Comparison of ENCODE assay signal across 17 cellular contexts in the genomic region with DNA sequence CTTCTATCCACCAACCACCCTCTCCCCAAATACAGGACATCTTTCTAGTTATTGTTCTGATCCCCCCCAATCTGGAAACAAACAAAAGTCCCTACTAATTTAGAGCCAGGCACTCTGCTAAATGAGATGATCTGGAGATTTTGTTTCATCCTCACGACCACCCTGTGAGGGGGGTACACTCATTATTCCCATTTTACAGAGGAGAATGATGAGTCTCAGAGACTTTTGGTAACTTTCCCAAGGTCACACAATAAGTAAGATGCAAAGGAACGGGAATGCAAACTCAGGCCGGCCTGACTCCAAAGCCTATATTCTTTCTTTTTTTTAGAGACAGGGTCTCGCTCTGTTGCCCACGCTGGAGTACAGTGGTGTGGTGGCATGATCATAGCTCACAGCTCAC. TPM values are rescaled to one million over a fixed set of nuclear protein-coding genes. Genes with fewer than 3 reads are reported as not detected.
A peak's percentile ranks its signal among the peaks of the same experiment; 100 is the strongest.
DNase-seq lines count a peak whose midpoint lies in the region; ATAC-seq, FAIRE-seq and TF ChIP-seq lines count a peak whose summit lies in the region.
"Had no signal": no experiment of that assay in that cellular context is flagged by ENCODE, and none has a peak within 500 bp of the region (broad histone marks: within the 10 kb centered on the region; RNA-seq: fewer than 3 reads in every experiment).

No MANE protein-coding gene starts in this region.

- H3K9me3 ChIP-seq in left ventricle myocardium inferior (replicated peaks) (no peaks in the 10 kb centered on the region), H1 (ENCODE audit: insufficient read depth in 2 of 2, low read depth in 1 of 2, low read length in 1 of 2) (no peaks in the 10 kb centered on the region), upper lobe of left lung (no peaks in the 10 kb centered on the region)

- peak overlapping the region; percentile 4 for H3K4me3 Mint-ChIP-seq in osteocyte (ENCODE audit: unreplicated experiment)
- H3K4me3 Mint-ChIP-seq: activated CD4-positive, alpha-beta T cell treated with anti-CD3 and anti-CD28 coated beads for 36 hours had no signal

- H2AK5ac ChIP-seq in H1 (ENCODE audit: low read depth, low read length), result peak overlapping the region; percentile 82; the same call in 1 of the 2 replicates

- H3K4me3 ChIP-seq in left ventricle myocardium inferior (peak overlapping the region; percentile 69), H1 (ENCODE audit: extremely low read depth in 1 of 4, insufficient read depth in 2 of 4, low read depth in 3 of 4, low read length in 4 of 4) (no peak overlapping the region), upper lobe of left lung (no peak overlapping the region)

- TF ChIP-seq CTCF in left ventricle myocardium inferior (IDR thresholded peaks at IDR 0.05; ENCODE audit: borderline replicate concordance) (no peak), H1 (IDR thresholded peaks at IDR 0.05; ENCODE audit: control extremely low read depth in 1 of 3, insufficient read depth in 1 of 3, low read depth in 1 of 3, low read length in 3 of 3) (no peak), osteocyte (IDR thresholded peaks at IDR 0.05) (no peak), upper lobe of left lung (IDR thresholded peaks at IDR 0.05) (no peak)

- H3K4me1 ChIP-seq in left ventricle myocardium inferior, result peaks cover 75% of the 10 kb centered on the region
- peaks cover 0 to 14% (median 8%) of the 10 kb centered on the region in 4 experiments; a peak in 6 of 7 replicates for H3K4me1 ChIP-seq in H1 (replicated peaks in 1 of 4; ENCODE audit: control insufficient read depth in 3 of 4, insufficient read depth in 4 of 4, low read length in 3 of 4)
- H3K4me1 ChIP-seq in upper lobe of left lung, result peaks cover 11 to 17% (median 15%) of the 10 kb centered on the region in 4 donors

- no peak overlapping the region for H3K18ac ChIP-seq in H1 (ENCODE audit: extremely low read depth, low read length)

- H3K27ac Mint-ChIP-seq in osteocyte (ENCODE audit: unreplicated experiment), result peak overlapping the region; percentile 88
- H3K27ac Mint-ChIP-seq: activated CD4-positive, alpha-beta T cell treated with anti-CD3 and anti-CD28 coated beads for 36 hours; activated T-helper 2 cell treated with anti-CD3 and anti-CD28 coated beads, Interferon-gamma antibody, Interleukin-2, Interleukin-4, amounts not matched to agents 10 μg/mL and 5 μg/mL and 100 μg/mL, durations not matched to agents 14 hours and 24 hours and 36 hours had no signal

- H3K4me1 Mint-ChIP-seq in osteocyte (ENCODE audit: unreplicated experiment), result peaks cover 92% of the 10 kb centered on the region
- H3K4me1 Mint-ChIP-seq: activated CD4-positive, alpha-beta T cell treated with anti-CD3 and anti-CD28 coated beads for 36 hours had no signal

- no peak overlapping the region for H3K4ac ChIP-seq in H1 (replicated peaks; ENCODE audit: insufficient read length, low read depth, low read length)

- DNase-seq in left ventricle myocardium inferior (no peak), left ventricle myocardium superior (no peak), H1 (ENCODE audit: low read depth in 1 of 2, low spot score in 2 of 2) (no peak), osteocyte (ENCODE audit: extremely low spot score, unreplicated experiment) (no peak), upper lobe of left lung (no peak), NCI-H526 (lab: John Stamatoyannopoulos, UW) (no peak), glomerular visceral epithelial cell (ENCODE audit: extremely low spot score) (no peak)
- DNase-seq: activated CD4-positive, alpha-beta T cell treated with anti-CD3 and anti-CD28 coated beads for 36 hours; cerebellar nuclear complex; NCI-H1436 treated with DMSO at 0.1 percent for 48 hours; small intestine; stimulated activated CD4-positive, alpha-beta T cell treated with anti-CD3 and anti-CD28 coated beads, Interleukin-4, amount 100 ng/mL, for 4 hours had no signal

- no peaks in the 10 kb centered on the region for H3K9me3 Mint-ChIP-seq in osteocyte (ENCODE audit: unreplicated experiment)
- H3K9me3 Mint-ChIP-seq: activated T-helper 2 cell treated with anti-CD3 and anti-CD28 coated beads, Interferon-gamma antibody, Interleukin-2, Interleukin-4, amounts not matched to agents 10 μg/mL and 5 μg/mL and 100 μg/mL, durations not matched to agents 14 hours and 24 hours and 36 hours had no signal

- H2BK120ac ChIP-seq in H1 (replicated peaks; ENCODE audit: low read depth, low read length), result no peak overlapping the region

- CTCF ChIA-PET in H1 (lab: Charles Lee; ENCODE audit: partially characterized antibody), result interaction anchor here (0.6 to 13.1 kb wide), 11 partner anchors 8 to 77 kb away, joined by 3 to 188 read pairs (median 5); a partner anchor contains a TSS

- no peak overlapping the region for H2AFZ ChIP-seq in H1 (ENCODE audit: low read length)

- H4K91ac ChIP-seq in H1 (replicated peaks; ENCODE audit: insufficient read length, low read length), result no peak overlapping the region

- no peak for TF ChIP-seq EP300 in H1 (IDR thresholded peaks at IDR 0.05; ENCODE audit: borderline replicate concordance in 1 of 2, low read depth in 2 of 2, low read length in 2 of 2)
- TF ChIP-seq EP300 in upper lobe of left lung (IDR thresholded peaks at IDR 0.05), result no peak

- no peak overlapping the region for H2BK15ac ChIP-seq in H1 (ENCODE audit: low read length)

- no peak overlapping the region for H3K14ac ChIP-seq in H1 (ENCODE audit: insufficient read length)

- H2BK12ac ChIP-seq in H1 (ENCODE audit: low read depth, low read length), result no peak overlapping the region

- H3K79me1 ChIP-seq in H1 (ENCODE audit: low read depth, low read length), result no peaks in the 10 kb centered on the region; the same call in 1 of the 2 replicates

- H3K23me2 ChIP-seq in H1 (ENCODE audit: low read depth, low read length), result no peaks in the 10 kb centered on the region

- intact Hi-C loops in left ventricle myocardium inferior (cut with micrococcal nuclease) (no loop called here), left ventricle myocardium superior (cut with micrococcal nuclease) (no loop called here)

- no peak for ATAC-seq in left ventricle myocardium superior
- ATAC-seq in upper lobe of left lung (ENCODE audit: low FRiP score in 2 of 2), result no peak
- no peak for ATAC-seq in GM18873 (IDR thresholded peaks at IDR 0.05; ENCODE audit: low FRiP score, unreplicated experiment)
- ATAC-seq: activated CD4-positive, alpha-beta T cell treated with anti-CD3 and anti-CD28 coated beads for 36 hours; Panc1 had no signal

- H3K56ac ChIP-seq in H1 (replicated peaks; ENCODE audit: insufficient read length, low read depth, low read length), result no peak overlapping the region

- WGBS in H1 (ENCODE audit: extremely low coverage in 1 of 2, insufficient coverage in 1 of 2, insufficient read length in 1 of 2, insufficient replicate concordance in 2 of 2, low coverage in 1 of 2, low lambda C conversion rate in 2 of 2, missing lambda C conversion rate in 1 of 2), 2 experiments, result 95% methylated on average over 5 of the region's 5 CpGs; no CpG with 5 or more reads in 1 of the 2 experiments
- WGBS in upper lobe of left lung, 2 donors, result 81 to 92% methylated on average over 5 of the region's 5 CpGs

- no peak overlapping the region for H4K8ac ChIP-seq in H1 (ENCODE audit: extremely low read depth, insufficient read depth, low read length)

- no peak overlapping the region for H4K5ac ChIP-seq in H1 (ENCODE audit: insufficient read length, low read depth, low read length)

- H3K9ac ChIP-seq in H1 (replicated peaks in 1 of 4; ENCODE audit: extremely low read depth in 1 of 4, low read depth in 3 of 4, low read length in 3 of 4), result no peak overlapping the region

- peaks cover 35% of the 10 kb centered on the region for H3K36me3 Mint-ChIP-seq in osteocyte (ENCODE audit: unreplicated experiment)

- POLR2A ChIA-PET in H1 (lab: Charles Lee; ENCODE audit: partially characterized antibody), result interaction anchor here (1.3 kb wide), 1 partner anchor 24 kb away, joined by 4 read pairs; no protein-coding TSS in a partner anchor

- no peak overlapping the region for H3K23ac ChIP-seq in H1 (ENCODE audit: insufficient read length)

- H4K20me1 ChIP-seq in H1 (replicated peaks in 1 of 2; ENCODE audit: control insufficient read depth in 1 of 2, insufficient read depth in 2 of 2, low read length in 2 of 2), result no peaks in the 10 kb centered on the region

- H3K36me3 ChIP-seq in left ventricle myocardium inferior (no peaks in the 10 kb centered on the region), H1 (ENCODE audit: control insufficient read depth in 2 of 4, insufficient read depth in 4 of 4, low read length in 3 of 4) (no peaks in the 10 kb centered on the region), upper lobe of left lung (no peaks in the 10 kb centered on the region)

- H2BK5ac ChIP-seq in H1 (ENCODE audit: low read depth, low read length), result no peak overlapping the region

- TF ChIP-seq RAD21 in H1 (IDR thresholded peaks at IDR 0.05 in 1 of 2, conservative IDR thresholded peaks at IDR 0.05 in 1 of 2; ENCODE audit: low read depth in 2 of 2, low read length in 2 of 2), result no peak

- H3K4me2 ChIP-seq in H1 (ENCODE audit: insufficient read depth in 1 of 2, low read depth in 2 of 2, low read length in 2 of 2), result no peak overlapping the region

- no peaks in the 10 kb centered on the region for H3K27me3 Mint-ChIP-seq in osteocyte (ENCODE audit: unreplicated experiment)
- H3K27me3 Mint-ChIP-seq: activated CD4-positive, alpha-beta T cell treated with anti-CD3 and anti-CD28 coated beads for 36 hours had no signal

- H3K79me2 ChIP-seq in H1 (ENCODE audit: control insufficient read depth in 1 of 2, insufficient read depth in 2 of 2, low read length in 2 of 2), result no peaks in the 10 kb centered on the region

- TF ChIP-seq POLR2A in H1 (IDR thresholded peaks at IDR 0.05; ENCODE audit: control extremely low read depth in 1 of 2, low read depth in 2 of 2, low read length in 2 of 2), result no peak
- no peak for TF ChIP-seq POLR2A in upper lobe of left lung (IDR thresholded peaks at IDR 0.05)

- no peak overlapping the region for H2BK20ac ChIP-seq in H1 (ENCODE audit: low read length)

- FAIRE-seq in H1 (lab: Jason Lieb, UNC), result no peak
- FAIRE-seq: small intestine had no signal

- H3K27ac ChIP-seq in left ventricle myocardium inferior (replicated peaks), result peak overlapping the region; percentile 89
- no peak overlapping the region for H3K27ac ChIP-seq in H1 (ENCODE audit: low read depth, low read length)
- H3K27ac ChIP-seq in upper lobe of left lung, result peak overlapping the region; percentile 18 to 79 (median 34)

- H3K27me3 ChIP-seq in left ventricle myocardium inferior (ENCODE audit: low read depth) (no peaks in the 10 kb centered on the region), H1 (replicated peaks in 1 of 4; ENCODE audit: control insufficient read depth in 3 of 4, extremely low read depth in 1 of 4, insufficient read depth in 3 of 4, low read length in 3 of 4) (no peaks in the 10 kb centered on the region; a peak in 1 of 7 replicates), upper lobe of left lung (no peaks in the 10 kb centered on the region)

RNA-seq across cellular contexts. Expression of a gene that starts 9.4 kb away (rescaled TPM):
- 39.7 TPM for total RNA-seq in left ventricle myocardium inferior
- 47.8 TPM for total RNA-seq in left ventricle myocardium superior
- total RNA-seq in H1 (2021; fragmentation: NEBNext Ultra II Directional; extraction: Animal tissue kit (Norgen Biotek cat#: 25700)), result 13.7 and 15.9 TPM in 2 replicates
- polyA plus RNA-seq in H1 (2011; rRNA removed), result 4.2 and 5.9 TPM in 2 replicates
- 3.6 TPM for polyA plus RNA-seq in H1 (2011; cell fraction: cytosol; rRNA removed)
- 12.1 TPM for polyA plus RNA-seq in H1 (2011; cell fraction: nucleus; rRNA removed)
- polyA plus RNA-seq in H1 (2012, experiment 1 of 2), result 4.0 to 5.6 TPM (median 5.0 TPM) in 4 replicates
- 3.9 TPM for polyA plus RNA-seq in H1 (2012, experiment 2 of 2)
- polyA plus RNA-seq in H1 (2013, experiment 1 of 2), result 14.2 TPM
- 15.0 TPM for polyA plus RNA-seq in H1 (2013, experiment 2 of 2)
- polyA minus RNA-seq in H1 (2011; rRNA and poly(A)+ RNA removed), result 15.1 and 15.7 TPM in 2 replicates
- 6.9 TPM for polyA minus RNA-seq in H1 (2011; cell fraction: cytosol; rRNA and poly(A)+ RNA removed)
- 21.7 TPM for polyA minus RNA-seq in H1 (2011; cell fraction: nucleus; rRNA and poly(A)+ RNA removed)
- 1,093 and 1,131 TPM in 2 replicates for total RNA-seq in osteocyte
- 100 to 1,000 TPM in 2 of 6 donors, 10 to 100 TPM in 4; 26.6 to 155 (median 81.5) TPM for total RNA-seq in upper lobe of left lung
- total RNA-seq: activated CD4-positive, alpha-beta T cell treated with anti-CD3 and anti-CD28 coated beads for 36 hours had no signal

RNA-seq across cellular contexts. Expression of a gene that starts 20.3 kb away (rescaled TPM):
- total RNA-seq in left ventricle myocardium inferior, result not detected
- total RNA-seq in left ventricle myocardium superior, result not detected
- not detected in 2 replicates for total RNA-seq in H1 (2021; fragmentation: NEBNext Ultra II Directional; extraction: Animal tissue kit (Norgen Biotek cat#: 25700))
- polyA plus RNA-seq in H1 (2011; rRNA removed), result 0.06 TPM in 1 of 2 replicates, not detected in the other
- not detected for polyA plus RNA-seq in H1 (2011; cell fraction: cytosol; rRNA removed)
- polyA plus RNA-seq in H1 (2011; cell fraction: nucleus; rRNA removed), result not detected
- not detected in 4 replicates for polyA plus RNA-seq in H1 (2012, experiment 1 of 2)
- polyA plus RNA-seq in H1 (2012, experiment 2 of 2), result 0.13 TPM
- 0.06 TPM for polyA plus RNA-seq in H1 (2013, experiment 1 of 2)
- polyA plus RNA-seq in H1 (2013, experiment 2 of 2), result 0.04 TPM
- not detected in 2 replicates for polyA minus RNA-seq in H1 (2011; rRNA and poly(A)+ RNA removed)
- polyA minus RNA-seq in H1 (2011; cell fraction: cytosol; rRNA and poly(A)+ RNA removed), result not detected
- not detected for polyA minus RNA-seq in H1 (2011; cell fraction: nucleus; rRNA and poly(A)+ RNA removed)
- total RNA-seq in osteocyte, result 0.71 and 1.0 TPM in 2 replicates
- total RNA-seq in upper lobe of left lung, result under 1 TPM in 2 of 6 donors, not detected in 4; 0.17 to 0.30 TPM
- total RNA-seq: A673; activated CD4-positive, alpha-beta T cell treated with anti-CD3 and anti-CD28 coated beads for 36 hours; activated T-helper 2 cell treated with anti-CD3 and anti-CD28 coated beads, Interferon-gamma antibody, Interleukin-2, Interleukin-4, amounts not matched to agents 10 μg/mL and 5 μg/mL and 100 μg/mL, durations not matched to agents 14 hours and 24 hours and 36 hours; temporal lobe had no signal

RNA-seq across cellular contexts. Expression of a gene that starts 43.6 kb away (rescaled TPM):
- total RNA-seq in left ventricle myocardium inferior (not detected), left ventricle myocardium superior (not detected), osteocyte (not detected in 2 replicates), upper lobe of left lung (under 1 TPM in 1 of 6 donors, not detected in 5; 0.44 TPM)
- 0.07 TPM in 1 of 2 replicates, not detected in the other for total RNA-seq in H1 (2021; fragmentation: NEBNext Ultra II Directional; extraction: Animal tissue kit (Norgen Biotek cat#: 25700))
- 0.02 and 0.12 TPM in 2 replicates for polyA plus RNA-seq in H1 (2011; rRNA removed)
- polyA plus RNA-seq in H1 (2011; cell fraction: cytosol; rRNA removed), result 0.04 TPM
- 0.58 TPM for polyA plus RNA-seq in H1 (2011; cell fraction: nucleus; rRNA removed)
- 0.09 to 0.13 TPM (median 0.11 TPM) in 3 of 4 replicates, not detected in the other for polyA plus RNA-seq in H1 (2012, experiment 1 of 2)
- polyA plus RNA-seq in H1 (2012, experiment 2 of 2), result not detected
- 0.06 TPM for polyA plus RNA-seq in H1 (2013, experiment 1 of 2)
- polyA plus RNA-seq in H1 (2013, experiment 2 of 2), result 0.06 TPM
- polyA minus RNA-seq in H1 (2011; rRNA and poly(A)+ RNA removed), result 0.41 TPM in 1 of 2 replicates, not detected in the other
- polyA minus RNA-seq in H1 (2011; cell fraction: cytosol; rRNA and poly(A)+ RNA removed), result not detected
- not detected for polyA minus RNA-seq in H1 (2011; cell fraction: nucleus; rRNA and poly(A)+ RNA removed)
- total RNA-seq: A673; activated CD4-positive, alpha-beta T cell treated with anti-CD3 and anti-CD28 coated beads for 36 hours; activated T-helper 2 cell treated with anti-CD3 and anti-CD28 coated beads, Interferon-gamma antibody, Interleukin-2, Interleukin-4, amounts not matched to agents 10 μg/mL and 5 μg/mL and 100 μg/mL, durations not matched to agents 14 hours and 24 hours and 36 hours had no signal

RNA-seq across cellular contexts. Expression of a gene that starts 59.9 kb away (rescaled TPM):
- 15.5 TPM for total RNA-seq in left ventricle myocardium inferior
- 20.1 TPM for total RNA-seq in left ventricle myocardium superior
- not detected in 2 replicates for total RNA-seq in H1 (2021; fragmentation: NEBNext Ultra II Directional; extraction: Animal tissue kit (Norgen Biotek cat#: 25700))
- polyA plus RNA-seq in H1 (2011; rRNA removed), result 0.12 TPM in 1 of 2 replicates, not detected in the other
- not detected for polyA plus RNA-seq in H1 (2011; cell fraction: cytosol; rRNA removed)
- not detected for polyA plus RNA-seq in H1 (2011; cell fraction: nucleus; rRNA removed)
- polyA plus RNA-seq in H1 (2012, experiment 1 of 2), result 0.14 TPM in 1 of 4 replicates, not detected in the others
- 0.08 TPM for polyA plus RNA-seq in H1 (2012, experiment 2 of 2)
- polyA plus RNA-seq in H1 (2013, experiment 1 of 2), result 0.08 TPM
- polyA plus RNA-seq in H1 (2013, experiment 2 of 2), result 0.04 TPM
- polyA minus RNA-seq in H1 (2011; rRNA and poly(A)+ RNA removed), result not detected in 2 replicates
- not detected for polyA minus RNA-seq in H1 (2011; cell fraction: cytosol; rRNA and poly(A)+ RNA removed)
- not detected for polyA minus RNA-seq in H1 (2011; cell fraction: nucleus; rRNA and poly(A)+ RNA removed)
- 1.1 and 1.2 TPM in 2 replicates for total RNA-seq in osteocyte
- total RNA-seq in upper lobe of left lung, result 100 to 1,000 TPM in 1 of 6 donors, 10 to 100 TPM in 5; 13.9 to 101 (median 57.9) TPM
- total RNA-seq: A673 had no signal
